In genomic region chr6:80641591-80641990, GRCh38 we compare ENCODE assay signal across 19 cellular contexts.
"Had no signal": no experiment of that assay in that cellular context is flagged by ENCODE, and none has a peak within 500 bp of the region (broad histone marks: within the 10 kb centered on the region; RNA-seq: fewer than 3 reads in every experiment).

No MANE protein-coding gene starts in this region.

- H3K27ac ChIP-seq: breast epithelium, epithelial cell of prostate, foreskin keratinocyte had no signal

- H3K4me1 ChIP-seq: breast epithelium had no signal

- H3K4me3 ChIP-seq: breast epithelium, thyroid gland had no signal

- H3K4me1 Mint-ChIP-seq: activated CD4-positive, alpha-beta T cell treated with anti-CD3 and anti-CD28 coated beads for 36 hours; activated naive CD8-positive, alpha-beta T cell treated with anti-CD3 and anti-CD28 coated beads for 36 hours; stimulated activated memory B cell treated with anti-CD40 and anti-IgM and Interleukin-4, amounts not matched to agents 10 μg/mL and 1 μg/mL and 100 μg/mL, for 72 hours had no signal

- H3K27ac Mint-ChIP-seq: activated CD4-positive, alpha-beta T cell treated with anti-CD3 and anti-CD28 coated beads for 36 hours; activated CD8-positive, alpha-beta T cell treated with anti-CD3 and anti-CD28 coated beads for 36 hours; activated naive CD8-positive, alpha-beta T cell treated with anti-CD3 and anti-CD28 coated beads for 36 hours; effector memory CD8-positive, alpha-beta T cell; nephron; stimulated activated memory B cell treated with anti-CD40 and anti-IgM and Interleukin-4, amounts not matched to agents 10 μg/mL and 1 μg/mL and 100 μg/mL, for 72 hours had no signal

- H3K36me3 ChIP-seq: breast epithelium, thyroid gland had no signal

- H3K9me3 ChIP-seq: thyroid gland had no signal

- H3K9me3 Mint-ChIP-seq: activated naive CD8-positive, alpha-beta T cell treated with anti-CD3 and anti-CD28 coated beads for 36 hours had no signal

- H3K27me3 ChIP-seq: breast epithelium, foreskin keratinocyte, thyroid gland had no signal

- H3K36me3 Mint-ChIP-seq: activated naive CD8-positive, alpha-beta T cell treated with anti-CD3 and anti-CD28 coated beads for 36 hours; stimulated activated memory B cell treated with anti-CD40 and anti-IgM and Interleukin-4, amounts not matched to agents 10 μg/mL and 1 μg/mL and 100 μg/mL, for 72 hours had no signal

- H3K27me3 Mint-ChIP-seq: activated CD4-positive, alpha-beta T cell treated with anti-CD3 and anti-CD28 coated beads for 36 hours; activated CD8-positive, alpha-beta T cell treated with anti-CD3 and anti-CD28 coated beads for 36 hours; effector memory CD8-positive, alpha-beta T cell; stimulated activated memory B cell treated with anti-CD40 and anti-IgM and Interleukin-4, amounts not matched to agents 10 μg/mL and 1 μg/mL and 100 μg/mL, for 72 hours had no signal

- H3K4me3 Mint-ChIP-seq: activated CD4-positive, alpha-beta T cell treated with anti-CD3 and anti-CD28 coated beads for 36 hours; activated CD8-positive, alpha-beta T cell treated with anti-CD3 and anti-CD28 coated beads for 36 hours; activated naive CD8-positive, alpha-beta T cell treated with anti-CD3 and anti-CD28 coated beads for 36 hours; effector memory CD8-positive, alpha-beta T cell; nephron; stimulated activated memory B cell treated with anti-CD40 and anti-IgM and Interleukin-4, amounts not matched to agents 10 μg/mL and 1 μg/mL and 100 μg/mL, for 72 hours had no signal

- DNase-seq: activated CD4-positive, alpha-beta T cell treated with anti-CD3 and anti-CD28 coated beads for 36 hours; activated CD8-positive, alpha-beta T cell treated with anti-CD3 and anti-CD28 coated beads for 36 hours; activated gamma-delta T cell; activated naive CD8-positive, alpha-beta T cell treated with anti-CD3 and anti-CD28 coated beads for 36 hours; activated T-cell treated with anti-CD3 and anti-CD28 coated beads, Interleukin-2, amount 50 U/mL, for 48 hours; anterior cingulate cortex; dermis blood vessel endothelial cell; effector memory CD8-positive, alpha-beta T cell; glutamatergic neuron; hypothalamus; nucleus accumbens; stimulated activated CD4-positive, alpha-beta T cell treated with anti-CD3 and anti-CD28 coated beads, Interleukin-2, amount 100 ng/mL, for 48 hours; T-helper 2 cell; thyroid gland had no signal

- ATAC-seq: activated CD4-positive, alpha-beta T cell treated with anti-CD3 and anti-CD28 coated beads for 36 hours; activated CD8-positive, alpha-beta T cell treated with anti-CD3 and anti-CD28 coated beads for 36 hours; effector memory CD8-positive, alpha-beta T cell; foreskin keratinocyte; stimulated activated memory B cell treated with anti-CD40 and anti-IgM and Interleukin-4, amounts not matched to agents 10 μg/mL and 1 μg/mL and 100 μg/mL, for 72 hours had no signal
